ENCODE assay signal across 20 cellular contexts in genomic region chr17:76404256-76404655, GRCh38.
"Had no signal": no experiment of that assay in that cellular context is flagged by ENCODE, and none has a peak within 500 bp of the region (broad histone marks: within the 10 kb centered on the region; RNA-seq: fewer than 3 reads in every experiment).

No MANE protein-coding gene starts in this region.

- H3K4me3 ChIP-seq: pancreas, thyroid gland had no signal

- DNase-seq: activated CD4-positive, alpha-beta memory T cell treated with anti-CD3 and anti-CD28 coated beads for 36 hours; activated CD4-positive, alpha-beta T cell treated with anti-CD3 and anti-CD28 coated beads for 48 hours; activated effector memory CD4-positive, alpha-beta T cell treated with anti-CD3 and anti-CD28 coated beads, Interleukin-2, amount 50 U/mL, for 16 hours; activated naive CD4-positive, alpha-beta T cell treated with anti-CD3 and anti-CD28 coated beads, Interleukin-2, amount 50 U/mL, for 16 hours; activated naive CD8-positive, alpha-beta T cell treated with anti-CD3 and anti-CD28 coated beads, Interleukin-2, amount 50 U/mL, for 24 hours; activated T-cell treated with anti-CD3 and anti-CD28 coated beads, Interleukin-2, amount 50 U/mL, for 72 hours; effector CD8-positive, alpha-beta T cell; foreskin keratinocyte; hippocampal formation; mammary epithelial cell; midbrain; small intestine; stimulated activated CD4-positive, alpha-beta T cell treated with anti-CD3 and anti-CD28 coated beads, Interleukin-15, amount 100 ng/mL, for 24 hours; stimulated activated CD8-positive, alpha-beta memory T cell treated with anti-CD3 and anti-CD28 coated beads, Interleukin-4, amount 100 ng/mL, for 48 hours; stimulated activated naive CD4-positive, alpha-beta T cell; SW 1271; T-helper 2 cell; thyroid gland had no signal

- H3K27ac ChIP-seq: foreskin keratinocyte, pancreas, thyroid gland had no signal

- ATAC-seq: activated naive CD8-positive, alpha-beta T cell treated with anti-CD3 and anti-CD28 coated beads, Interleukin-2, amount 50 U/mL, for 24 hours; activated T-cell treated with anti-CD3 and anti-CD28 coated beads, Interleukin-2, amount 50 U/mL, for 72 hours; foreskin keratinocyte; pancreas had no signal

- H3K27me3 ChIP-seq: foreskin keratinocyte, pancreas, thyroid gland had no signal

- H3K9me3 ChIP-seq: pancreas, thyroid gland had no signal

- H3K4me1 ChIP-seq: foreskin keratinocyte, pancreas had no signal

- FAIRE-seq: islet of Langerhans, pancreas, small intestine had no signal
